In genomic region chr12:71870409-71870808, GRCh38 we compare ENCODE assay signal across 8 cellular contexts. TPM values are rescaled to one million over a fixed set of nuclear protein-coding genes. Genes with fewer than 3 reads are reported as not detected.
DNase-seq lines count a peak whose midpoint lies in the region; ATAC-seq and TF ChIP-seq lines count a peak whose summit lies in the region.

No MANE protein-coding gene starts in this region.

- no peak for DNase-seq in left ventricle myocardium inferior
- DNase-seq in right atrium auricular region (ENCODE audit: low spot score) = no peak
- DNase-seq in Karpas-422 = peak; percentile 57
- DNase-seq in NK-92 (lab: John Stamatoyannopoulos, UW; ENCODE audit: unreplicated experiment) = no peak
- DNase-seq in COLO829 (ENCODE audit: low spot score) = no peak
- DNase-seq in caudate nucleus (lab: John Stamatoyannopoulos, UW) = no peak
- DNase-seq in effector memory CD4-positive, alpha-beta T cell = no peak

- H3K9ac ChIP-seq in Karpas-422 (ENCODE audit: low read length) = peak overlapping the region; percentile 57

- H3K9me3 ChIP-seq in left ventricle myocardium inferior (replicated peaks) = no peaks in the 10 kb centered on the region
- H3K9me3 ChIP-seq in right atrium auricular region = no peaks in the 10 kb centered on the region
- H3K9me3 ChIP-seq in Karpas-422 (ENCODE audit: low read length) = no peaks in the 10 kb centered on the region
- H3K9me3 ChIP-seq in effector memory CD4-positive, alpha-beta T cell (ENCODE audit: control insufficient read depth, low read length) = no peaks in the 10 kb centered on the region

- H3K79me2 ChIP-seq in Karpas-422 (ENCODE audit: low read length) = peaks cover 94% of the 10 kb centered on the region

- 0 out of 2 replicates have a peak overlapping the region, but pooled peaks have one; percentile 30 for H2AFZ ChIP-seq in Karpas-422 (ENCODE audit: low read length)

- peak overlapping the region; percentile 73 for H3K4me2 ChIP-seq in Karpas-422 (ENCODE audit: low read depth, low read length, poor library complexity, severe bottlenecking)

- ATAC-seq in HG02759 (IDR thresholded peaks at IDR 0.05; ENCODE audit: unreplicated experiment) = peak; percentile 72

- peaks cover 77% of the 10 kb centered on the region for H3K4me1 ChIP-seq in left ventricle myocardium inferior
- peaks cover 0 to 38% of the 10 kb centered on the region in 2 donors for H3K4me1 ChIP-seq in right atrium auricular region
- H3K4me1 ChIP-seq in Karpas-422 (ENCODE audit: low read length) = peaks cover 55% of the 10 kb centered on the region
- peaks cover under 1% of the 10 kb centered on the region for H3K4me1 ChIP-seq in effector memory CD4-positive, alpha-beta T cell (ENCODE audit: control insufficient read depth, insufficient read depth, low read length, poor library complexity, severe bottlenecking)

- no peak for TF ChIP-seq CTCF in left ventricle myocardium inferior (IDR thresholded peaks at IDR 0.05; ENCODE audit: borderline replicate concordance)
- no peak for TF ChIP-seq CTCF in right atrium auricular region (IDR thresholded peaks at IDR 0.05)

- H3K27me3 ChIP-seq in left ventricle myocardium inferior (ENCODE audit: low read depth) (no peaks in the 10 kb centered on the region), right atrium auricular region (no peaks in the 10 kb centered on the region), Karpas-422 (ENCODE audit: low read length) (no peaks in the 10 kb centered on the region)
- no peaks in the 10 kb centered on the region for H3K27me3 ChIP-seq in effector memory CD4-positive, alpha-beta T cell (replicated peaks; ENCODE audit: control insufficient read depth, insufficient read depth, low read length, poor library complexity, severe bottlenecking)

- no peak overlapping the region for H3K27ac ChIP-seq in left ventricle myocardium inferior (replicated peaks)
- no peak overlapping the region for H3K27ac ChIP-seq in right atrium auricular region
- H3K27ac ChIP-seq in Karpas-422 (ENCODE audit: low read length) = peak overlapping the region; percentile 74
- no peak overlapping the region for H3K27ac ChIP-seq in caudate nucleus (ENCODE audit: low read depth, low read length)
- no peak overlapping the region for H3K27ac ChIP-seq in effector memory CD4-positive, alpha-beta T cell (ENCODE audit: insufficient read depth, low read length, poor library complexity, severe bottlenecking)

- intact Hi-C loops in left ventricle myocardium inferior (cut with micrococcal nuclease) = no loop called here

- H3K4me3 ChIP-seq in left ventricle myocardium inferior (peak overlapping the region; percentile 20), right atrium auricular region (no peak overlapping the region), Karpas-422 (ENCODE audit: low read length) (peak overlapping the region; percentile 60)
- H3K4me3 ChIP-seq in effector memory CD4-positive, alpha-beta T cell (ENCODE audit: insufficient read depth, low read depth, low read length, poor library complexity, severe bottlenecking) = no peak overlapping the region

- H3K36me3 ChIP-seq in left ventricle myocardium inferior (peaks cover 17% of the 10 kb centered on the region), right atrium auricular region (no peaks in the 10 kb centered on the region), Karpas-422 (ENCODE audit: insufficient read depth, low read length) (peaks cover 17% of the 10 kb centered on the region)
- H3K36me3 ChIP-seq in effector memory CD4-positive, alpha-beta T cell (ENCODE audit: control insufficient read depth, insufficient read depth, low read length) = peaks cover 16% of the 10 kb centered on the region

- H3K9me2 ChIP-seq in Karpas-422 (replicated peaks; ENCODE audit: insufficient read depth, low read length) = no peaks in the 10 kb centered on the region

- H4K20me1 ChIP-seq in Karpas-422 (ENCODE audit: insufficient read depth, low read depth, low read length) = no peaks in the 10 kb centered on the region

RNA-seq across cellular contexts. Expression of gene TBC1D15, which starts 30.9 kb away (rescaled TPM):
- total RNA-seq in left ventricle myocardium inferior (28.5 TPM), right atrium auricular region (10 to 100 TPM; 12.3 to 15.1 TPM)
- 16.8 and 29.8 TPM in 2 replicates for total RNA-seq in Karpas-422 (2014; rRNA removed; shearing (Covaris generic); ENCODE audit: low replicate concordance)

Comparison
In these comparisons a context has a peak if more than half of its experiments do, and no peak if none do; other contexts are left out.
1. H3K4me3 ChIP-seq: peak in left ventricle myocardium inferior (single experiment) and Karpas-422 (single experiment); none in right atrium auricular region (0 of 2) and effector memory CD4-positive, alpha-beta T cell (single experiment).